27 cellular contexts compared by ENCODE assay signal in the genomic region with DNA sequence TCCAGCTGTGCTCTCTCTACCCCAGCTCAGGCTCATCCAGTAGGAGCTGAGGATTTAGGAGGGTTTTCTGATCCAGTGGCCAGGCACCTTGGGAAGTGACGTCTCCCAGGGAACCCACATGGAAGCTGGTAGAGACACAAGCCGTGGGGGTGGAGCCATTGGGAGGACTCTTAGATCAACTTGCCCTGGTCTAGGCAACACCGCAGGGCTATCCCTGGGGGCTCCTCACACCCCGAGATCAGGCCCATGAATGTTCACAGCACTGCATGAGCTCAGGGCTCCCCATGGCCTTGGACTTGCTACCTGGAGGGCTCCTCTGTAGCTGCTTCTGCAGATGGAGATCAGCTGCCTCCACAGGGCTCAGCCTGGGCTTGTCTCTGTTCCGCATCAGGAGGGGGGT.
"Had no signal": no experiment of that assay in that cellular context is flagged by ENCODE, and none has a peak within 500 bp of the region (broad histone marks: within the 10 kb centered on the region; RNA-seq: fewer than 3 reads in every experiment).

No MANE protein-coding gene starts in this region.

- H3K4me3 ChIP-seq: ascending aorta, cardiac muscle cell had no signal

- H3K4me1 ChIP-seq: ascending aorta had no signal

- H3K9me3 ChIP-seq: ascending aorta had no signal

- H3K27ac ChIP-seq: ascending aorta, cardiac muscle cell, VCaP had no signal

- DNase-seq: activated B cell treated with CpG ODN at 0.5 μM for 24 hours; activated CD4-positive, alpha-beta memory T cell treated with anti-CD3 and anti-CD28 coated beads for 36 hours; activated CD4-positive, alpha-beta T cell treated with anti-CD3 and anti-CD28 coated beads for 4 hours; activated CD4-positive, alpha-beta T cell treated with anti-CD3 and anti-CD28 coated beads, Interleukin-2, amount 10 ng/mL, durations not matched to agents 24 days and 14 days; activated CD4-positive, alpha-beta T cell treated with anti-CD3 and anti-CD28 coated beads, Interleukin-2, amount 50 U/mL, for 1 hour; activated CD4-positive, alpha-beta T cell treated with anti-CD3 and anti-CD28 coated beads, Interleukin-2, amount 50 U/mL, for 4 hours; activated CD4-positive, CD25-positive, alpha-beta regulatory T cell treated with anti-CD3 and anti-CD28 coated beads, Interleukin-2, amount 50 U/mL, for 72 hours; activated CD8-positive, alpha-beta memory T cell treated with anti-CD3 and anti-CD28 coated beads, Interleukin-2, amount 50 U/mL, for 4 hours; activated CD8-positive, alpha-beta T cell treated with anti-CD3 and anti-CD28 coated beads for 36 hours; activated naive CD4-positive, alpha-beta T cell treated with anti-CD3 and anti-CD28 coated beads, Interleukin-2, amount 10 ng/mL, durations not matched to agents 7 days and 5 days; activated naive CD4-positive, alpha-beta T cell treated with Interleukin-2 at 50 U/mL for 16 hours; activated naive CD8-positive, alpha-beta T cell treated with anti-CD3 and anti-CD28 coated beads, Interleukin-2, amount 10 ng/mL, durations not matched to agents 7 days and 5 days; activated naive CD8-positive, alpha-beta T cell treated with anti-CD3 and anti-CD28 coated beads, Interleukin-2, amount 50 U/mL, for 24 hours; activated T-cell treated with anti-CD3 and anti-CD28 coated beads for 4 hours; activated T-cell treated with anti-CD3 and anti-CD28 coated beads, Interleukin-2, amount 50 U/mL, for 1 hour; activated T-cell treated with anti-CD3 and anti-CD28 coated beads, Interleukin-2, amount 50 U/mL, for 4 hours; activated T-cell treated with anti-CD3 and anti-CD28 coated beads, Interleukin-2, amount 50 U/mL, for 72 hours; amygdala; anterior cingulate cortex; central memory CD4-positive, alpha-beta T cell; T-helper 1 cell; T-helper 2 cell; T-helper 9 cell had no signal

- ATAC-seq: activated CD8-positive, alpha-beta T cell treated with anti-CD3 and anti-CD28 coated beads for 36 hours; activated naive CD8-positive, alpha-beta T cell treated with anti-CD3 and anti-CD28 coated beads, Interleukin-2, amount 50 U/mL, for 24 hours; activated T-cell treated with anti-CD3 and anti-CD28 coated beads, Interleukin-2, amount 50 U/mL, for 4 hours; activated T-cell treated with anti-CD3 and anti-CD28 coated beads, Interleukin-2, amount 50 U/mL, for 72 hours; activated T-helper 17 cell treated with anti-CD3 and anti-CD28 coated beads, Interleukin-2, amount 50 U/mL, for 72 hours had no signal

- H3K36me3 ChIP-seq: ascending aorta, cardiac muscle cell had no signal
